1 cellular context compared by ENCODE assay signal in genomic region chr6:116550796-116551195, GRCh38.
TF ChIP-seq lines count a peak whose summit lies in the region.

No MANE protein-coding gene starts in this region.

TF ChIP-seq in HepG2, 621 proteins besides CTCF, POLR2A, EP300 and RAD21 (continued from another document and continues in another):
- TF ChIP-seq ZNF503 (CRISPR knock-in tag; IDR thresholded peaks at IDR 0.05) (0 out of 2 replicates have a peak, but pooled peaks have one; percentile 34), PHF5A (CRISPR knock-in tag; IDR thresholded peaks at IDR 0.05; ENCODE audit: low read depth, unreplicated experiment) (no peak), RORA (CRISPR knock-in tag; IDR thresholded peaks at IDR 0.05) (no peak), ZNF773 (CRISPR knock-in tag; IDR thresholded peaks at IDR 0.05; ENCODE audit: borderline replicate concordance) (no peak), SOX5 (CRISPR knock-in tag; IDR thresholded peaks at IDR 0.05; ENCODE audit: borderline replicate concordance) (peak; percentile 77; the same call in 1 of the 2 replicates), ETV5 (CRISPR knock-in tag; IDR thresholded peaks at IDR 0.05; ENCODE audit: borderline replicate concordance) (peak; percentile 45; the same call in 1 of the 2 replicates), STAG1 (CRISPR knock-in tag; IDR thresholded peaks at IDR 0.05) (no peak), NFE2 (CRISPR knock-in tag; IDR thresholded peaks at IDR 0.05) (no peak), FOXA3 (CRISPR knock-in tag; IDR thresholded peaks at IDR 0.05) (peak; percentile 93), RCOR2 (CRISPR knock-in tag; IDR thresholded peaks at IDR 0.05) (no peak), MLX (CRISPR knock-in tag; IDR thresholded peaks at IDR 0.05) (peak; percentile 49; the same call in 1 of the 2 replicates), PBX2 (CRISPR knock-in tag; IDR thresholded peaks at IDR 0.05) (no peak), TBP (CRISPR knock-in tag; IDR thresholded peaks at IDR 0.05) (no peak), ZNF567 (CRISPR knock-in tag; IDR thresholded peaks at IDR 0.05; ENCODE audit: borderline replicate concordance) (no peak), RARA (CRISPR knock-in tag; IDR thresholded peaks at IDR 0.05) (peak; percentile 86), AHDC1 (CRISPR knock-in tag; IDR thresholded peaks at IDR 0.05; ENCODE audit: borderline replicate concordance) (peak; percentile 85), ZNF335 (CRISPR knock-in tag; IDR thresholded peaks at IDR 0.05) (peak; percentile 54; the same call in 1 of the 2 replicates), ATAD3A (CRISPR knock-in tag; IDR thresholded peaks at IDR 0.05) (no peak), KLF11 (CRISPR knock-in tag; IDR thresholded peaks at IDR 0.05) (no peak), MED1 (CRISPR knock-in tag; IDR thresholded peaks at IDR 0.05) (peak; percentile 52), TARDBP (CRISPR knock-in tag; IDR thresholded peaks at IDR 0.05) (peak; percentile 64; the same call in 1 of the 2 replicates), KAT8 (CRISPR knock-in tag; IDR thresholded peaks at IDR 0.05) (no peak), HNF1A (IDR thresholded peaks at IDR 0.05; ENCODE audit: low read depth) (0 out of 2 replicates have a peak, but pooled peaks have one; percentile 22), HNF1A (CRISPR knock-in tag; IDR thresholded peaks at IDR 0.05; ENCODE audit: borderline replicate concordance) (no peak), MIXL1 (CRISPR knock-in tag; IDR thresholded peaks at IDR 0.05) (peak; percentile 96), NCOA1 (CRISPR knock-in tag; IDR thresholded peaks at IDR 0.05) (no peak), CBX1 (IDR thresholded peaks at IDR 0.05; ENCODE audit: low read depth) (no peak), CREBL2 (CRISPR knock-in tag; IDR thresholded peaks at IDR 0.05; ENCODE audit: borderline replicate concordance) (no peak), ZNF572 (CRISPR knock-in tag; IDR thresholded peaks at IDR 0.05) (no peak), NFYC (CRISPR knock-in tag; IDR thresholded peaks at IDR 0.05) (peak; percentile 50), ISX (CRISPR knock-in tag; conservative IDR thresholded peaks at IDR 0.05) (no peak), ATF1 (CRISPR knock-in tag; IDR thresholded peaks at IDR 0.05) (peak; percentile 61), SUZ12 (IDR thresholded peaks at IDR 0.05; ENCODE audit: low read depth, low read length) (no peak), BCL3 (CRISPR knock-in tag; IDR thresholded peaks at IDR 0.05) (no peak), RFXAP (CRISPR knock-in tag; IDR thresholded peaks at IDR 0.05; ENCODE audit: borderline replicate concordance) (no peak), KLF16 (CRISPR knock-in tag; IDR thresholded peaks at IDR 0.05) (no peak), ZNF512B (CRISPR knock-in tag; IDR thresholded peaks at IDR 0.05; ENCODE audit: borderline replicate concordance) (no peak), NCOR1 (IDR thresholded peaks at IDR 0.05; ENCODE audit: borderline replicate concordance, low read length) (0 out of 2 replicates have a peak, but pooled peaks have one; percentile 18), MTF2 (CRISPR knock-in tag; IDR thresholded peaks at IDR 0.05; ENCODE audit: borderline replicate concordance) (no peak), NBN (conservative IDR thresholded peaks at IDR 0.05) (no peak), HIC2 (CRISPR knock-in tag; IDR thresholded peaks at IDR 0.05; ENCODE audit: low read depth) (peak; percentile 72; the same call in 1 of the 2 replicates), ZNF501 (CRISPR knock-in tag; IDR thresholded peaks at IDR 0.05) (no peak), ZNF75D (CRISPR knock-in tag; IDR thresholded peaks at IDR 0.05; ENCODE audit: borderline replicate concordance) (no peak), TBX3 (IDR thresholded peaks at IDR 0.05; ENCODE audit: borderline replicate concordance) (peak; percentile 35; the same call in 1 of the 2 replicates), MTF1 (CRISPR knock-in tag; IDR thresholded peaks at IDR 0.05) (no peak), DPF2 (CRISPR knock-in tag; IDR thresholded peaks at IDR 0.05; ENCODE audit: borderline replicate concordance, low read depth) (peak; percentile 41; the same call in 1 of the 2 replicates), DR1 (CRISPR knock-in tag; IDR thresholded peaks at IDR 0.05) (no peak), ZNF543 (CRISPR knock-in tag; IDR thresholded peaks at IDR 0.05) (no peak)
